ENCODE assay signal across 23 cellular contexts in genomic region chr5:64678400-64678799, GRCh38. TPM values are rescaled to one million over a fixed set of nuclear protein-coding genes. Genes with fewer than 3 reads are reported as not detected.
A peak's percentile ranks its signal among the peaks of the same experiment; 100 is the strongest.
DNase-seq lines count a peak whose midpoint lies in the region; FAIRE-seq and TF ChIP-seq lines count a peak whose summit lies in the region.
"Had no signal": no experiment of that assay in that cellular context is flagged by ENCODE, and none has a peak within 500 bp of the region (broad histone marks: within the 10 kb centered on the region; RNA-seq: fewer than 3 reads in every experiment).

No MANE protein-coding gene starts in this region.

- H2BK120ac ChIP-seq in mesendoderm (ENCODE audit: low read depth, low read length) (no peak overlapping the region), mesenchymal stem cell (ENCODE audit: low read depth, low read length) (no peak overlapping the region)

- peak; percentile 77 for FAIRE-seq in bronchial epithelial cell (lab: Jason Lieb, UNC)

- H3K27me3 ChIP-seq in bronchial epithelial cell (ENCODE audit: control insufficient read depth, insufficient read depth, low read length) (no peaks in the 10 kb centered on the region), mesendoderm (ENCODE audit: insufficient read depth, low read length, poor library complexity) (no peaks in the 10 kb centered on the region), mesenchymal stem cell (ENCODE audit: control insufficient read depth in 1 of 2, insufficient read depth in 1 of 2, low read length in 2 of 2) (peaks cover 8 to 18% of the 10 kb centered on the region in 2 experiments)
- H3K27me3 ChIP-seq: Peyer's patch, SJCRH30 had no signal

- H3K79me2 ChIP-seq in mesendoderm (ENCODE audit: control insufficient read depth, insufficient read depth, low read length), result no peaks in the 10 kb centered on the region

- H3K23ac ChIP-seq in mesendoderm (ENCODE audit: low read length) (no peak overlapping the region), mesenchymal stem cell (ENCODE audit: low read length in 2 of 2) (no peak overlapping the region)

- no peak overlapping the region for H3K56ac ChIP-seq in mesendoderm (ENCODE audit: low read length)

- peak; percentile 9 for DNase-seq in NCI-H2227 (lab: John Stamatoyannopoulos, UW; ENCODE audit: unreplicated experiment)
- DNase-seq in NCI-H2227 treated with DMSO at 0.1 percent for 48 hours (lab: John Stamatoyannopoulos, UW), result no peak
- DNase-seq in NCI-H69 (lab: John Stamatoyannopoulos, UW), result peak; percentile 67
- DNase-seq in bronchial epithelial cell (ENCODE audit: low read depth), result no peak
- DNase-seq in mesendoderm, result peak; percentile 60
- DNase-seq in GF-D8 (lab: John Stamatoyannopoulos, UW), result no peak
- DNase-seq in mesenchymal stem cell, result no peak
- no peak for DNase-seq in NCI-H226
- DNase-seq: 8988T; AML-193; CD8-positive, alpha-beta memory T cell; DMS53; GDM1; Karpas-422; NCI-H1930; NCI-H526; Peyer's patch; SJCRH30 had no signal

- no peak overlapping the region for H2AK5ac ChIP-seq in mesendoderm (ENCODE audit: low read length)
- H2AK5ac ChIP-seq in mesenchymal stem cell (ENCODE audit: low read length, severe bottlenecking), result no peak overlapping the region

- H2BK15ac ChIP-seq in mesendoderm (replicated peaks; ENCODE audit: low read depth) (no peak overlapping the region), mesenchymal stem cell (ENCODE audit: low read depth, poor library complexity, severe bottlenecking) (no peak overlapping the region)

- H3K9ac ChIP-seq in mesendoderm (ENCODE audit: low read length) (no peak overlapping the region), mesenchymal stem cell (ENCODE audit: low read length) (no peak overlapping the region)

- H3K36me3 ChIP-seq in bronchial epithelial cell (ENCODE audit: control insufficient read depth, insufficient read depth, low read length) (no peaks in the 10 kb centered on the region), mesendoderm (ENCODE audit: control insufficient read depth, insufficient read depth, low read length) (no peaks in the 10 kb centered on the region), mesenchymal stem cell (ENCODE audit: control insufficient read depth in 1 of 2, insufficient read depth in 2 of 2, low read depth in 1 of 2, low read length in 2 of 2) (no peaks in the 10 kb centered on the region)
- H3K36me3 ChIP-seq: Peyer's patch, SJCRH30 had no signal

- H3K4me1 ChIP-seq in mesendoderm (ENCODE audit: control insufficient read depth, low read depth, low read length) (no peaks in the 10 kb centered on the region), mesenchymal stem cell (ENCODE audit: control insufficient read depth, insufficient read depth, low read depth, low read length) (no peaks in the 10 kb centered on the region)
- H3K4me1 ChIP-seq: Peyer's patch, SJCRH30 had no signal

- H2AFZ ChIP-seq in mesenchymal stem cell (ENCODE audit: low read depth, low read length), result no peak overlapping the region

- H3K4me3 ChIP-seq in bronchial epithelial cell (ENCODE audit: low read depth, low read length) (no peak overlapping the region), mesendoderm (ENCODE audit: low read length) (no peak overlapping the region), mesenchymal stem cell (ENCODE audit: insufficient read depth in 1 of 2, low read depth in 1 of 2, low read length in 2 of 2) (no peak overlapping the region)
- H3K4me3 ChIP-seq: Peyer's patch, SJCRH30 had no signal

- no peak overlapping the region for H3K4ac ChIP-seq in mesendoderm (ENCODE audit: low read depth, low read length)
- no peak overlapping the region for H3K4ac ChIP-seq in mesenchymal stem cell (ENCODE audit: low read depth in 1 of 2, low read length in 2 of 2)

- no peak overlapping the region for H3K4me2 ChIP-seq in mesendoderm (ENCODE audit: low read length)
- no peak overlapping the region for H3K4me2 ChIP-seq in mesenchymal stem cell (ENCODE audit: low read length, poor library complexity, severe bottlenecking)

- H3K18ac ChIP-seq in mesendoderm (ENCODE audit: low read length), result no peak overlapping the region
- no peak overlapping the region for H3K18ac ChIP-seq in mesenchymal stem cell (ENCODE audit: low read depth in 1 of 2, low read length in 2 of 2)

- H4K91ac ChIP-seq in mesenchymal stem cell (ENCODE audit: low read length), result no peak overlapping the region

- no peak overlapping the region for H3K14ac ChIP-seq in mesenchymal stem cell (ENCODE audit: low read length in 2 of 2)

- no peak overlapping the region for H3K27ac ChIP-seq in mesendoderm (ENCODE audit: low read depth, low read length)
- no peak overlapping the region for H3K27ac ChIP-seq in mesenchymal stem cell (ENCODE audit: low read length, poor library complexity, severe bottlenecking)
- H3K27ac ChIP-seq: C4-2B, Peyer's patch, SJCRH30 had no signal

- TF ChIP-seq CTCF in bronchial epithelial cell (IDR thresholded peaks at IDR 0.05; ENCODE audit: insufficient read depth, low read length, severe bottlenecking), result no peak

- H4K8ac ChIP-seq in mesendoderm (ENCODE audit: low read depth, low read length) (no peak overlapping the region), mesenchymal stem cell (ENCODE audit: low read length) (no peak overlapping the region)

- no peak overlapping the region for H4K5ac ChIP-seq in mesendoderm (ENCODE audit: low read length)

- H2BK5ac ChIP-seq in mesendoderm (ENCODE audit: low read length), result no peak overlapping the region
- H2BK5ac ChIP-seq in mesenchymal stem cell (ENCODE audit: low read depth, low read length, poor library complexity, severe bottlenecking), result no peak overlapping the region

- no CpG with 5 or more reads among the region's 3 CpGs for WGBS in mesendoderm (ENCODE audit: extremely low coverage, insufficient coverage, low lambda C conversion rate)
- 89% methylated on average over 3 of the region's 3 CpGs for WGBS in mesenchymal stem cell

- H3K9me3 ChIP-seq in mesenchymal stem cell (ENCODE audit: control insufficient read depth, low read length), result no peaks in the 10 kb centered on the region
- H3K9me3 ChIP-seq: Peyer's patch, SJCRH30 had no signal

- H3K79me1 ChIP-seq in mesendoderm (ENCODE audit: low read length) (no peaks in the 10 kb centered on the region), mesenchymal stem cell (replicated peaks; ENCODE audit: low read length, poor library complexity, severe bottlenecking) (no peaks in the 10 kb centered on the region)

- no peak overlapping the region for H2BK12ac ChIP-seq in mesenchymal stem cell (ENCODE audit: low read length in 2 of 2)

RNA-seq across cellular contexts. Expression of gene SHISAL2B, which starts 11.9 kb away (rescaled TPM):
- not detected in 2 replicates for total RNA-seq in bronchial epithelial cell
- 80.4 TPM for polyA plus RNA-seq in mesendoderm (2013, experiment 1 of 2)
- polyA plus RNA-seq in mesendoderm (2013, experiment 2 of 2), result 79.0 TPM
- polyA plus RNA-seq in mesenchymal stem cell (2013, experiment 1 of 2), result not detected
- polyA plus RNA-seq in mesenchymal stem cell (2013, experiment 2 of 2), result not detected
- total RNA-seq: CD8-positive, alpha-beta memory T cell; H4; MCF 10A; Peyer's patch; SJCRH30; T-helper 1 cell treated with Interleukin-12 subunit alpha and Interleukin-12 subunit beta and Interleukin-4 antibody, amounts not matched to agents 30 ng/mL and 1 ng/mL, for 36 hours had no signal
- polyA plus RNA-seq: CD8-positive, alpha-beta memory T cell; IgD-negative memory B cell had no signal

Comparison
In these comparisons a context has a peak if more than half of its experiments do, and no peak if none do; other contexts are left out.
1. DNase-seq: peak in NCI-H2227 (single experiment), NCI-H69 (single experiment) and mesendoderm (single experiment); none in NCI-H2227 treated with DMSO at 0.1 percent for 48 hours (single experiment), bronchial epithelial cell (single experiment), GF-D8 (single experiment), mesenchymal stem cell (single experiment) and NCI-H226 (single experiment).